23 cellular contexts compared by ENCODE assay signal in genomic region chr18:54173250-54173649, GRCh38. TPM values are rescaled to one million over a fixed set of nuclear protein-coding genes. Genes with fewer than 3 reads are reported as not detected.
DNase-seq lines count a peak whose midpoint lies in the region; ATAC-seq and TF ChIP-seq lines count a peak whose summit lies in the region.
"Had no signal": no experiment of that assay in that cellular context is flagged by ENCODE, and none has a peak within 500 bp of the region (broad histone marks: within the 10 kb centered on the region; RNA-seq: fewer than 3 reads in every experiment).

No MANE protein-coding gene starts in this region.

- H3K27me3 Mint-ChIP-seq in activated CD8-positive, alpha-beta T cell treated with anti-CD3 and anti-CD28 coated beads for 36 hours = no peaks in the 10 kb centered on the region
- no peaks in the 10 kb centered on the region for H3K27me3 Mint-ChIP-seq in activated CD8-positive, alpha-beta T cell treated with anti-CD3 and anti-CD28 coated beads, Interleukin-2, amount 10 ng/mL, durations not matched to agents 7 days and 5 days (ENCODE audit: low read depth)
- no peaks in the 10 kb centered on the region for H3K27me3 Mint-ChIP-seq in stimulated activated naive CD8-positive, alpha-beta T cell treated with anti-CD3 and anti-CD28 coated beads, Interleukin-15, Interleukin-2, amounts not matched to agents 100 ng/mL and 50 ng/mL, for 24 hours
- no peaks in the 10 kb centered on the region for H3K27me3 Mint-ChIP-seq in stimulated activated naive CD8-positive, alpha-beta T cell treated with anti-CD3 and anti-CD28 coated beads, Interleukin-15, amount 100 ng/mL, for 72 hours
- peaks cover 2% of the 10 kb centered on the region for H3K27me3 Mint-ChIP-seq in endothelial cell (ENCODE audit: unreplicated experiment)
- H3K27me3 Mint-ChIP-seq: dendritic cell treated with granulocyte-macrophage colony-stimulating factor and Interleukin-4, amounts not matched to agents 40 ng/mL and 50 ng/mL, for 4 days had no signal

- H3K27ac ChIP-seq in angular gyrus (ENCODE audit: low read depth, low read length) = peak overlapping the region; percentile 76
- H3K27ac ChIP-seq: A549, pancreas, right lobe of liver, SJSA1, WERI-Rb-1 had no signal

- intact Hi-C loops in activated CD8-positive, alpha-beta T cell treated with anti-CD3 and anti-CD28 coated beads for 36 hours (cut with micrococcal nuclease) = loop anchor here (5.0 to 10.0 kb wide), 2 partner anchors 39 to 182 kb away; partner anchors contain the start of genes C18orf54 and STARD6

- DNase-seq in activated CD8-positive, alpha-beta T cell treated with anti-CD3 and anti-CD28 coated beads for 36 hours = no peak
- DNase-seq in activated CD8-positive, alpha-beta T cell treated with anti-CD3 and anti-CD28 coated beads, Interleukin-2, amount 10 ng/mL, durations not matched to agents 7 days and 5 days = no peak
- no peak for DNase-seq in stimulated activated naive CD8-positive, alpha-beta T cell treated with anti-CD3 and anti-CD28 coated beads, Interleukin-15, Interleukin-2, amounts not matched to agents 100 U/mL and 50 U/mL, for 24 hours
- no peak for DNase-seq in stimulated activated naive CD8-positive, alpha-beta T cell treated with anti-CD3 and anti-CD28 coated beads, Interleukin-15, amount 100 ng/mL, for 72 hours
- DNase-seq in endothelial cell (ENCODE audit: low spot score) = no peak
- DNase-seq: amniotic stem cell; DMS 273 treated with DMSO at 0.1 percent for 48 hours; H7; IMR-90; NCI-H1417 treated with DMSO at 0.1 percent for 48 hours; nephron progenitor cell; NK-92 treated with Interleukin-12 subunit alpha and Interleukin-12 subunit beta, amount 100 ng/mL, for 24 hours; pancreas; right lobe of liver; WERI-Rb-1 had no signal

- TF ChIP-seq CTCF in activated CD8-positive, alpha-beta T cell treated with anti-CD3 and anti-CD28 coated beads for 36 hours (IDR thresholded peaks at IDR 0.05) = no peak
- TF ChIP-seq CTCF in endothelial cell (IDR thresholded peaks at IDR 0.05; ENCODE audit: unreplicated experiment) = no peak

- H3K9me3 Mint-ChIP-seq in activated CD8-positive, alpha-beta T cell treated with anti-CD3 and anti-CD28 coated beads for 36 hours = no peaks in the 10 kb centered on the region
- no peaks in the 10 kb centered on the region for H3K9me3 Mint-ChIP-seq in activated CD8-positive, alpha-beta T cell treated with anti-CD3 and anti-CD28 coated beads, Interleukin-2, amount 10 ng/mL, durations not matched to agents 7 days and 5 days (ENCODE audit: insufficient read depth)
- no peaks in the 10 kb centered on the region for H3K9me3 Mint-ChIP-seq in stimulated activated naive CD8-positive, alpha-beta T cell treated with anti-CD3 and anti-CD28 coated beads, Interleukin-15, Interleukin-2, amounts not matched to agents 100 ng/mL and 50 ng/mL, for 24 hours
- H3K9me3 Mint-ChIP-seq in stimulated activated naive CD8-positive, alpha-beta T cell treated with anti-CD3 and anti-CD28 coated beads, Interleukin-15, amount 100 ng/mL, for 72 hours = no peaks in the 10 kb centered on the region
- no peaks in the 10 kb centered on the region for H3K9me3 Mint-ChIP-seq in endothelial cell (ENCODE audit: unreplicated experiment)
- H3K9me3 Mint-ChIP-seq: dendritic cell treated with granulocyte-macrophage colony-stimulating factor and Interleukin-4, amounts not matched to agents 40 ng/mL and 50 ng/mL, for 4 days; mesothelial cell of epicardium; nephron progenitor cell had no signal

- peak overlapping the region; percentile 90 for H3K27ac Mint-ChIP-seq in activated CD8-positive, alpha-beta T cell treated with anti-CD3 and anti-CD28 coated beads for 36 hours
- no peak overlapping the region for H3K27ac Mint-ChIP-seq in activated CD8-positive, alpha-beta T cell treated with anti-CD3 and anti-CD28 coated beads, Interleukin-2, amount 10 ng/mL, durations not matched to agents 7 days and 5 days
- peak overlapping the region; percentile 74 for H3K27ac Mint-ChIP-seq in stimulated activated naive CD8-positive, alpha-beta T cell treated with anti-CD3 and anti-CD28 coated beads, Interleukin-15, Interleukin-2, amounts not matched to agents 100 ng/mL and 50 ng/mL, for 24 hours
- H3K27ac Mint-ChIP-seq in stimulated activated naive CD8-positive, alpha-beta T cell treated with anti-CD3 and anti-CD28 coated beads, Interleukin-15, amount 100 ng/mL, for 72 hours = peak overlapping the region; percentile 23 to 85
- H3K27ac Mint-ChIP-seq in endothelial cell (ENCODE audit: unreplicated experiment) = no peak overlapping the region
- H3K27ac Mint-ChIP-seq: dendritic cell treated with granulocyte-macrophage colony-stimulating factor and Interleukin-4, amounts not matched to agents 40 ng/mL and 50 ng/mL, for 4 days; nephron progenitor cell had no signal

- peaks cover 40% of the 10 kb centered on the region for H3K4me1 Mint-ChIP-seq in activated CD8-positive, alpha-beta T cell treated with anti-CD3 and anti-CD28 coated beads for 36 hours (ENCODE audit: low read depth)
- H3K4me1 Mint-ChIP-seq in activated CD8-positive, alpha-beta T cell treated with anti-CD3 and anti-CD28 coated beads, Interleukin-2, amount 10 ng/mL, durations not matched to agents 7 days and 5 days (ENCODE audit: low read depth) = peaks cover 35% of the 10 kb centered on the region
- H3K4me1 Mint-ChIP-seq in stimulated activated naive CD8-positive, alpha-beta T cell treated with anti-CD3 and anti-CD28 coated beads, Interleukin-15, Interleukin-2, amounts not matched to agents 100 ng/mL and 50 ng/mL, for 24 hours (ENCODE audit: low read depth) = peaks cover 49% of the 10 kb centered on the region
- peaks cover 50% of the 10 kb centered on the region for H3K4me1 Mint-ChIP-seq in stimulated activated naive CD8-positive, alpha-beta T cell treated with anti-CD3 and anti-CD28 coated beads, Interleukin-15, amount 100 ng/mL, for 72 hours
- peaks cover 15% of the 10 kb centered on the region for H3K4me1 Mint-ChIP-seq in endothelial cell (ENCODE audit: unreplicated experiment)

- H3K36me3 Mint-ChIP-seq in activated CD8-positive, alpha-beta T cell treated with anti-CD3 and anti-CD28 coated beads for 36 hours (ENCODE audit: low read depth) = peaks cover 6% of the 10 kb centered on the region
- peaks cover 25% of the 10 kb centered on the region for H3K36me3 Mint-ChIP-seq in activated CD8-positive, alpha-beta T cell treated with anti-CD3 and anti-CD28 coated beads, Interleukin-2, amount 10 ng/mL, durations not matched to agents 7 days and 5 days (ENCODE audit: low read depth)
- H3K36me3 Mint-ChIP-seq in stimulated activated naive CD8-positive, alpha-beta T cell treated with anti-CD3 and anti-CD28 coated beads, Interleukin-15, Interleukin-2, amounts not matched to agents 100 ng/mL and 50 ng/mL, for 24 hours (ENCODE audit: low read depth) = peaks cover 40% of the 10 kb centered on the region
- H3K36me3 Mint-ChIP-seq in endothelial cell (ENCODE audit: low read depth, unreplicated experiment) = peaks cover 7% of the 10 kb centered on the region

- POLR2A ChIA-PET in activated CD8-positive, alpha-beta T cell treated with anti-CD3 and anti-CD28 coated beads for 36 hours (lab: Charles Lee) = no interaction called here
- POLR2A ChIA-PET in activated CD8-positive, alpha-beta T cell treated with anti-CD3 and anti-CD28 coated beads, Interleukin-2, amount 10 ng/mL, durations not matched to agents 7 days and 5 days (lab: Charles Lee) = no interaction called here

- no peak for ATAC-seq in activated CD8-positive, alpha-beta T cell treated with anti-CD3 and anti-CD28 coated beads for 36 hours
- ATAC-seq in activated CD8-positive, alpha-beta T cell treated with anti-CD3 and anti-CD28 coated beads, Interleukin-2, amount 10 ng/mL, durations not matched to agents 7 days and 5 days = no peak
- no peak for ATAC-seq in stimulated activated naive CD8-positive, alpha-beta T cell treated with anti-CD3 and anti-CD28 coated beads, Interleukin-15, Interleukin-2, amounts not matched to agents 100 U/mL and 50 U/mL, for 24 hours
- no peak for ATAC-seq in stimulated activated naive CD8-positive, alpha-beta T cell treated with anti-CD3 and anti-CD28 coated beads, Interleukin-15, amount 100 ng/mL, for 72 hours
- ATAC-seq in GM21717 (IDR thresholded peaks at IDR 0.05; ENCODE audit: unreplicated experiment) = no peak
- ATAC-seq: A549, Panc1, pancreas, right lobe of liver had no signal

- CTCF ChIA-PET in activated CD8-positive, alpha-beta T cell treated with anti-CD3 and anti-CD28 coated beads for 36 hours (lab: Charles Lee) = interaction anchor here (0.8 to 2.7 kb wide), 7 partner anchors 8 to 184 kb away, joined by 3 to 9 read pairs (median 4); partner anchors contain the start of genes C18orf54 and STARD6
- CTCF ChIA-PET in activated CD8-positive, alpha-beta T cell treated with anti-CD3 and anti-CD28 coated beads, Interleukin-2, amount 10 ng/mL, durations not matched to agents 7 days and 5 days (lab: Charles Lee) = interaction anchor here (0.7 to 2.9 kb wide), 7 partner anchors 10 to 184 kb away, joined by 3 to 13 read pairs (median 5); partner anchors contain the start of genes C18orf54, POLI and STARD6

- no peak overlapping the region for H3K4me3 Mint-ChIP-seq in activated CD8-positive, alpha-beta T cell treated with anti-CD3 and anti-CD28 coated beads for 36 hours
- no peak overlapping the region for H3K4me3 Mint-ChIP-seq in activated CD8-positive, alpha-beta T cell treated with anti-CD3 and anti-CD28 coated beads, Interleukin-2, amount 10 ng/mL, durations not matched to agents 7 days and 5 days
- peak overlapping the region; percentile 41 for H3K4me3 Mint-ChIP-seq in stimulated activated naive CD8-positive, alpha-beta T cell treated with anti-CD3 and anti-CD28 coated beads, Interleukin-15, Interleukin-2, amounts not matched to agents 100 ng/mL and 50 ng/mL, for 24 hours
- no peak overlapping the region for H3K4me3 Mint-ChIP-seq in stimulated activated naive CD8-positive, alpha-beta T cell treated with anti-CD3 and anti-CD28 coated beads, Interleukin-15, amount 100 ng/mL, for 72 hours
- H3K4me3 Mint-ChIP-seq in endothelial cell (ENCODE audit: unreplicated experiment) = no peak overlapping the region
- H3K4me3 Mint-ChIP-seq: dendritic cell treated with granulocyte-macrophage colony-stimulating factor and Interleukin-4, amounts not matched to agents 40 ng/mL and 50 ng/mL, for 4 days; mesothelial cell of epicardium; nephron progenitor cell had no signal

RNA-seq across cellular contexts. Expression of gene MBD2, which starts 51.2 kb away (rescaled TPM):
- total RNA-seq in activated CD8-positive, alpha-beta T cell treated with anti-CD3 and anti-CD28 coated beads for 36 hours = 100 to 1,000 TPM; 101 to 102 TPM
- total RNA-seq in activated CD8-positive, alpha-beta T cell treated with anti-CD3 and anti-CD28 coated beads, Interleukin-2, amount 10 ng/mL, durations not matched to agents 7 days and 5 days = 100 to 1,000 TPM; 122 to 126 TPM
- 27.7 TPM for total RNA-seq in endothelial cell (ENCODE audit: unreplicated experiment)

Comparison
In these comparisons a context has a peak if more than half of its experiments do, and no peak if none do; other contexts are left out.
1. H3K27ac Mint-ChIP-seq: peak in activated CD8-positive, alpha-beta T cell treated with anti-CD3 and anti-CD28 coated beads for 36 hours (single experiment), stimulated activated naive CD8-positive, alpha-beta T cell treated with anti-CD3 and anti-CD28 coated beads, Interleukin-15, Interleukin-2, amounts not matched to agents 100 ng/mL and 50 ng/mL, for 24 hours (single experiment) and stimulated activated naive CD8-positive, alpha-beta T cell treated with anti-CD3 and anti-CD28 coated beads, Interleukin-15, amount 100 ng/mL, for 72 hours (2 of 2); none in activated CD8-positive, alpha-beta T cell treated with anti-CD3 and anti-CD28 coated beads, Interleukin-2, amount 10 ng/mL, durations not matched to agents 7 days and 5 days (single experiment) and endothelial cell (single experiment).